ENCODE assay signal across 10 cellular contexts in genomic region chr17:42163113-42163512, GRCh38. TPM values are rescaled to one million over a fixed set of nuclear protein-coding genes. Genes with fewer than 3 reads are reported as not detected.
DNase-seq lines count a peak whose midpoint lies in the region; ATAC-seq and TF ChIP-seq lines count a peak whose summit lies in the region.
"Had no signal": no experiment of that assay in that cellular context is flagged by ENCODE, and none has a peak within 500 bp of the region (broad histone marks: within the 10 kb centered on the region; RNA-seq: fewer than 3 reads in every experiment).

No MANE protein-coding gene starts in this region.

- H3K9me3 Mint-ChIP-seq in stimulated activated naive CD8-positive, alpha-beta T cell treated with anti-CD3 and anti-CD28 coated beads, Interleukin-15, amount 100 ng/mL, for 72 hours: no peaks in the 10 kb centered on the region

- peak; percentile 42 for DNase-seq in activated naive CD4-positive, alpha-beta T cell treated with Interleukin-2 at 50 U/mL for 16 hours
- no peak for DNase-seq in activated naive CD4-positive, alpha-beta T cell (lab: John Stamatoyannopoulos, UW)
- no peak for DNase-seq in fibroblast of lung (ENCODE audit: low read depth in 2 of 2)
- DNase-seq in stimulated activated naive CD8-positive, alpha-beta T cell treated with anti-CD3 and anti-CD28 coated beads, Interleukin-15, amount 100 ng/mL, for 72 hours: peak; percentile 53 to 57
- DNase-seq in NCI-H1105 (lab: John Stamatoyannopoulos, UW): no peak
- DNase-seq in GF-D8 (lab: John Stamatoyannopoulos, UW): no peak
- DNase-seq: NCI-H1092 treated with DMSO at 0.1 percent for 48 hours had no signal

- H3K4me1 Mint-ChIP-seq in stimulated activated naive CD8-positive, alpha-beta T cell treated with anti-CD3 and anti-CD28 coated beads, Interleukin-15, amount 100 ng/mL, for 72 hours: peaks cover 6% of the 10 kb centered on the region

- H4K20me1 ChIP-seq in fibroblast of lung (ENCODE audit: control insufficient read depth, extremely low read depth, insufficient read depth, low read length): no peaks in the 10 kb centered on the region

- H3K4me2 ChIP-seq in fibroblast of lung (ENCODE audit: extremely low read depth, insufficient read depth, low read length): no peak overlapping the region

- H3K27me3 ChIP-seq in fibroblast of lung (ENCODE audit: control insufficient read depth, insufficient read depth, low read length): no peaks in the 10 kb centered on the region

- no peak overlapping the region for H3K27ac ChIP-seq in fibroblast of lung (ENCODE audit: insufficient read depth, low read length)

- H3K4me3 ChIP-seq in WI38 (ENCODE audit: low read depth, low read length): no peak overlapping the region
- H3K4me3 ChIP-seq in fibroblast of lung (replicated peaks in 1 of 4; ENCODE audit: control extremely low read depth in 1 of 4, insufficient read depth in 1 of 4, low read depth in 3 of 4, low read length in 4 of 4): no peak overlapping the region

- no peaks in the 10 kb centered on the region for H3K36me3 ChIP-seq in fibroblast of lung (ENCODE audit: control insufficient read depth, insufficient read depth, low read length)

- no peak overlapping the region for H2AFZ ChIP-seq in fibroblast of lung (ENCODE audit: low read length)

- no peaks in the 10 kb centered on the region for H3K9me3 ChIP-seq in fibroblast of lung (ENCODE audit: control insufficient read depth, insufficient read depth, low read depth, low read length)

- H3K9ac ChIP-seq in fibroblast of lung (ENCODE audit: insufficient read depth, low read length): no peak overlapping the region

- peak; percentile 68 for ATAC-seq in stimulated activated naive CD8-positive, alpha-beta T cell treated with anti-CD3 and anti-CD28 coated beads, Interleukin-15, amount 100 ng/mL, for 72 hours
- no peak for ATAC-seq in HG02610 (IDR thresholded peaks at IDR 0.05; ENCODE audit: unreplicated experiment)

- no peak overlapping the region for H3K4me3 Mint-ChIP-seq in stimulated activated naive CD8-positive, alpha-beta T cell treated with anti-CD3 and anti-CD28 coated beads, Interleukin-15, amount 100 ng/mL, for 72 hours

- TF ChIP-seq CTCF in WI38 (IDR thresholded peaks at IDR 0.05; ENCODE audit: low read depth, low read length) (0 out of 2 replicates have a peak, but pooled peaks have one; percentile 20), fibroblast of lung (conservative IDR thresholded peaks at IDR 0.05 in 1 of 2, IDR thresholded peaks at IDR 0.05 in 1 of 2; ENCODE audit: low read depth in 1 of 2, low read length in 2 of 2) (peak; percentile 19 to 24)

- H3K27me3 Mint-ChIP-seq in stimulated activated naive CD8-positive, alpha-beta T cell treated with anti-CD3 and anti-CD28 coated beads, Interleukin-15, amount 100 ng/mL, for 72 hours: no peaks in the 10 kb centered on the region

- H3K4me1 ChIP-seq in fibroblast of lung (ENCODE audit: control insufficient read depth, extremely low read depth, insufficient read depth, low read length): no peaks in the 10 kb centered on the region

- peak overlapping the region; percentile 12 to 68 for H3K27ac Mint-ChIP-seq in stimulated activated naive CD8-positive, alpha-beta T cell treated with anti-CD3 and anti-CD28 coated beads, Interleukin-15, amount 100 ng/mL, for 72 hours

- H3K79me2 ChIP-seq in fibroblast of lung (ENCODE audit: control insufficient read depth, insufficient read depth, low read length): no peaks in the 10 kb centered on the region

RNA-seq across cellular contexts. Expression of gene RAB5C, which starts 8.3 kb away (rescaled TPM):
- 44.7 and 65.2 TPM in 2 replicates for total RNA-seq in fibroblast of lung
- 162 and 197 TPM in 2 replicates for polyA plus RNA-seq in fibroblast of lung
- polyA plus RNA-seq in fibroblast of lung (2012): 162 and 198 TPM in 2 replicates
- 197 and 241 TPM in 2 replicates for polyA minus RNA-seq in fibroblast of lung (ENCODE audit: low replicate concordance)

RNA-seq across cellular contexts. Expression of gene KCNH4, which starts 17.8 kb away (rescaled TPM):
- total RNA-seq in fibroblast of lung: not detected in 2 replicates
- 0.01 and 0.03 TPM in 2 replicates for polyA plus RNA-seq in fibroblast of lung
- polyA plus RNA-seq in fibroblast of lung (2012): not detected in 2 replicates
- polyA minus RNA-seq in fibroblast of lung (ENCODE audit: low replicate concordance): not detected in 2 replicates

RNA-seq across cellular contexts. Expression of gene HCRT, which starts 22.1 kb away (rescaled TPM):
- total RNA-seq in fibroblast of lung: not detected in 2 replicates
- not detected in 2 replicates for polyA plus RNA-seq in fibroblast of lung
- polyA plus RNA-seq in fibroblast of lung (2012): not detected in 2 replicates
- not detected in 2 replicates for polyA minus RNA-seq in fibroblast of lung (ENCODE audit: low replicate concordance)
- total RNA-seq: right cardiac atrium had no signal
- polyA plus RNA-seq: right cardiac atrium had no signal

RNA-seq across cellular contexts. Expression of gene GHDC, which starts 31.2 kb away (rescaled TPM):
- total RNA-seq in fibroblast of lung: 20.0 and 26.6 TPM in 2 replicates
- polyA plus RNA-seq in fibroblast of lung: 6.1 and 6.7 TPM in 2 replicates
- 10.7 and 12.0 TPM in 2 replicates for polyA plus RNA-seq in fibroblast of lung (2012)
- 6.1 and 18.1 TPM in 2 replicates for polyA minus RNA-seq in fibroblast of lung (ENCODE audit: low replicate concordance)

RNA-seq across cellular contexts. Expression of gene HSPB9, which starts 40.5 kb away (rescaled TPM):
- total RNA-seq in fibroblast of lung: not detected in 2 replicates
- not detected in 2 replicates for polyA plus RNA-seq in fibroblast of lung
- 0.09 TPM in 1 of 2 replicates, not detected in the other for polyA plus RNA-seq in fibroblast of lung (2012)
- not detected in 2 replicates for polyA minus RNA-seq in fibroblast of lung (ENCODE audit: low replicate concordance)

Comparison
In these comparisons a context has a peak if more than half of its experiments do, and no peak if none do; other contexts are left out.
1. DNase-seq: peak in activated naive CD4-positive, alpha-beta T cell treated with Interleukin-2 at 50 U/mL for 16 hours (single experiment) and stimulated activated naive CD8-positive, alpha-beta T cell treated with anti-CD3 and anti-CD28 coated beads, Interleukin-15, amount 100 ng/mL, for 72 hours (2 of 2); none in activated naive CD4-positive, alpha-beta T cell (0 of 4), fibroblast of lung (0 of 2), NCI-H1105 (single experiment) and GF-D8 (single experiment).